In the genomic region with DNA sequence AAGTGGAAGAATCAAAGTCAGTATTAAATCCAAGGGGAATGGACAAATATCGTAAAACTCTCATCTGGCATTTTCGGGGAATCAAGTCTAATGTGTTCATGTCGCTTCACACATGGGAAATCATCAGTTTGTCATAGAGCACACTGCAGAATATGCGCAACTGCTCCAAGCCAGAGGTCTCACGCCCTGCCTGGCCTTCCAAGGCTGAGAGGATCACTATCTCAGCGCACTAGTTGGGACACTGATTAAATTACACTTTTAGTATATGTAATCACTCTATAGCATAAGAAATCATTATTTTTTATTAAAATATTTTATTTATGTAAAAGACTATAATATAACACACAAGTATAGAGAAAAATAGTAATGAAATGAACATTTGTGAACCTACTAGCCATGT, we compare ENCODE assay signal across 6 cellular contexts. TPM values are rescaled to one million over a fixed set of nuclear protein-coding genes. Genes with fewer than 3 reads are reported as not detected.
"Had no signal": no experiment of that assay in that cellular context is flagged by ENCODE, and none has a peak within 500 bp of the region (broad histone marks: within the 10 kb centered on the region; RNA-seq: fewer than 3 reads in every experiment).

No MANE protein-coding gene starts in this region.

RNA-seq across cellular contexts. Expression of gene TRIM64, which starts 5.0 kb away (rescaled TPM):
- total RNA-seq: H1, H9, HT-29, IMR-90, K562 had no signal
- polyA plus RNA-seq: H1, IMR-90, K562 had no signal

RNA-seq across cellular contexts. Expression of gene TRIM49D2, which starts 37.0 kb away (rescaled TPM):
- total RNA-seq: GM23338, H1, H9, HT-29, IMR-90, K562 had no signal
- polyA plus RNA-seq: GM23338, H1, IMR-90, K562 had no signal

RNA-seq across cellular contexts. Expression of gene TRIM49D1, which starts 38.8 kb away (rescaled TPM):
- total RNA-seq: H1, H9, HT-29, IMR-90, K562 had no signal
- polyA plus RNA-seq: GM23338, H1, IMR-90 had no signal
